1 cellular context compared by ENCODE assay signal in the genomic region with DNA sequence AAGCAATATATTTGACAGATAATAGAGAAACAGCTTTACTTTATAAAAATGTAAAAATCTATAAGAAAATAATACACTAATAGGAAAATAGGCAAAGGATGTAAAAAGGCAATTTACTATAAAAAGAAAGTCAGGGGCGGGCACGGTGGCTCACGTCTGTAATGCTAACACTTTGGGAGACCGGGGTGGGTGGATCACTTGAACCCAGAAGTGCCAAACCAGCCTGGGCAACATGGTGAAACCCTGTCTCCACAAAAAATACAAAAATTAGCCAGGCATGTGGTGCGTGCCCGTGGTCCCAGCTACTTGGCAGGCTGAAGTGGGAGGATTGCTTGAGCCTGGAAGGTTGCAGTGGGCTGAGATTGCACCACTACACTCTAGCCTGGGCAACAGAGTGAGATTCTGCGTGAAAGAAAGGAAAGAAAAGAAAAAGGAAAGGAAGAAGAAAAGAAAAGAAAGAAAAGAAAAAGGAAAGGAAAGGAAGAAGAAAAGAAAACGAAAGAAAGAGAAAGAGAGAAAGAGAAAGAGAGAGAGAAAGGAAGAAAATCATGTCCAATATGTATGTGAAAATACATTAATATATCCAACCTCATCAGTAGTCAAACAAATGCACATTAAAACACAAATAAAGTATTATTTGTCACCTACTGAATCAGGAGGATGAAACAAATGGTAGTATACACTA.
TF ChIP-seq lines count a peak whose summit lies in the region.

No MANE protein-coding gene starts in this region.

TF ChIP-seq in GM23338, 12 proteins besides CTCF, POLR2A, EP300 and RAD21 (continued from another document):
- no peak for TF ChIP-seq EZH2 (IDR thresholded peaks at IDR 0.05; ENCODE audit: low read depth, unreplicated experiment)
- TF ChIP-seq, protein P1, sequence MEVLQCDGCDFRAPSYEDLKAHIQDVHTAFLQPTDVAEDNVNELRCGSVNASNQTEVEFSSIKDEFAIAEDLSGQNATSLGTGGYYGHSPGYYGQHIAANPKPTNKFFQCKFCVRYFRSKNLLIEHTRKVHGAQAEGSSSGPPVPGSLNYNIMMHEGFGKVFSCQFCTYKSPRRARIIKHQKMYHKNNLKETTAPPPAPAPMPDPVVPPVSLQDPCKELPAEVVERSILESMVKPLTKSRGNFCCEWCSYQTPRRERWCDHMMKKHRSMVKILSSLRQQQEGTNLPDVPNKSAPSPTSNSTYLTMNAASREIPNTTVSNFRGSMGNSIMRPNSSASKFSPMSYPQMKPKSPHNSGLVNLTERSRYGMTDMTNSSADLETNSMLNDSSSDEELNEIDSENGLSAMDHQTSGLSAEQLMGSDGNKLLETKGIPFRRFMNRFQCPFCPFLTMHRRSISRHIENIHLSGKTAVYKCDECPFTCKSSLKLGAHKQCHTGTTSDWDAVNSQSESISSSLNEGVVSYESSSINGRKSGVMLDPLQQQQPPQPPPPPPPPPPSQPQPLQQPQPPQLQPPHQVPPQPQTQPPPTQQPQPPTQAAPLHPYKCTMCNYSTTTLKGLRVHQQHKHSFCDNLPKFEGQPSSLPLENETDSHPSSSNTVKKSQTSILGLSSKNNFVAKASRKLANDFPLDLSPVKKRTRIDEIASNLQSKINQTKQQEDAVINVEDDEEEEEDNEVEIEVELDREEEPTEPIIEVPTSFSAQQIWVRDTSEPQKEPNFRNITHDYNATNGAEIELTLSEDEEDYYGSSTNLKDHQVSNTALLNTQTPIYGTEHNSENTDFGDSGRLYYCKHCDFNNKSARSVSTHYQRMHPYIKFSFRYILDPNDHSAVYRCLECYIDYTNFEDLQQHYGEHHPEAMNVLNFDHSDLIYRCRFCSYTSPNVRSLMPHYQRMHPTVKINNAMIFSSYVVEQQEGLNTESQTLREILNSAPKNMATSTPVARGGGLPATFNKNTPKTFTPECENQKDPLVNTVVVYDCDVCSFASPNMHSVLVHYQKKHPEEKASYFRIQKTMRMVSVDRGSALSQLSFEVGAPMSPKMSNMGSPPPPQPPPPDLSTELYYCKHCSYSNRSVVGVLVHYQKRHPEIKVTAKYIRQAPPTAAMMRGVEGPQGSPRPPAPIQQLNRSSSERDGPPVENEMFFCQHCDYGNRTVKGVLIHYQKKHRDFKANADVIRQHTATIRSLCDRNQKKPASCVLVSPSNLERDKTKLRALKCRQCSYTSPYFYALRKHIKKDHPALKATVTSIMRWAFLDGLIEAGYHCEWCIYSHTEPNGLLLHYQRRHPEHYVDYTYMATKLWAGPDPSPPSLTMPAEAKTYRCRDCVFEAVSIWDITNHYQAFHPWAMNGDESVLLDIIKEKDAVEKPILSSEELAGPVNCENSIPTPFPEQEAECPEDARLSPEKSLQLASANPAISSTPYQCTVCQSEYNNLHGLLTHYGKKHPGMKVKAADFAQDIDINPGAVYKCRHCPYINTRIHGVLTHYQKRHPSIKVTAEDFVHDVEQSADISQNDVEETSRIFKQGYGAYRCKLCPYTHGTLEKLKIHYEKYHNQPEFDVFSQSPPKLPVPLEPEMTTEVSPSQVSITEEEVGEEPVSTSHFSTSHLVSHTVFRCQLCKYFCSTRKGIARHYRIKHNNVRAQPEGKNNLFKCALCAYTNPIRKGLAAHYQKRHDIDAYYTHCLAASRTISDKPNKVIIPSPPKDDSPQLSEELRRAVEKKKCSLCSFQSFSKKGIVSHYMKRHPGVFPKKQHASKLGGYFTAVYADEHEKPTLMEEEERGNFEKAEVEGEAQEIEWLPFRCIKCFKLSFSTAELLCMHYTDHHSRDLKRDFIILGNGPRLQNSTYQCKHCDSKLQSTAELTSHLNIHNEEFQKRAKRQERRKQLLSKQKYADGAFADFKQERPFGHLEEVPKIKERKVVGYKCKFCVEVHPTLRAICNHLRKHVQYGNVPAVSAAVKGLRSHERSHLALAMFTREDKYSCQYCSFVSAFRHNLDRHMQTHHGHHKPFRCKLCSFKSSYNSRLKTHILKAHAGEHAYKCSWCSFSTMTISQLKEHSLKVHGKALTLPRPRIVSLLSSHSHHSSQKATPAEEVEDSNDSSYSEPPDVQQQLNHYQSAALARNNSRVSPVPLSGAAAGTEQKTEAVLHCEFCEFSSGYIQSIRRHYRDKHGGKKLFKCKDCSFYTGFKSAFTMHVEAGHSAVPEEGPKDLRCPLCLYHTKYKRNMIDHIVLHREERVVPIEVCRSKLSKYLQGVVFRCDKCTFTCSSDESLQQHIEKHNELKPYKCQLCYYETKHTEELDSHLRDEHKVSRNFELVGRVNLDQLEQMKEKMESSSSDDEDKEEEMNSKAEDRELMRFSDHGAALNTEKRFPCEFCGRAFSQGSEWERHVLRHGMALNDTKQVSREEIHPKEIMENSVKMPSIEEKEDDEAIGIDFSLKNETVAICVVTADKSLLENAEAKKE (CRISPR knock-in tag; IDR thresholded peaks at IDR 0.05), result no peak
- TF ChIP-seq NANOG (IDR thresholded peaks at IDR 0.05; ENCODE audit: borderline replicate concordance), result no peak
